Comparison of ENCODE assay signal across 1 cellular context in the genomic region with DNA sequence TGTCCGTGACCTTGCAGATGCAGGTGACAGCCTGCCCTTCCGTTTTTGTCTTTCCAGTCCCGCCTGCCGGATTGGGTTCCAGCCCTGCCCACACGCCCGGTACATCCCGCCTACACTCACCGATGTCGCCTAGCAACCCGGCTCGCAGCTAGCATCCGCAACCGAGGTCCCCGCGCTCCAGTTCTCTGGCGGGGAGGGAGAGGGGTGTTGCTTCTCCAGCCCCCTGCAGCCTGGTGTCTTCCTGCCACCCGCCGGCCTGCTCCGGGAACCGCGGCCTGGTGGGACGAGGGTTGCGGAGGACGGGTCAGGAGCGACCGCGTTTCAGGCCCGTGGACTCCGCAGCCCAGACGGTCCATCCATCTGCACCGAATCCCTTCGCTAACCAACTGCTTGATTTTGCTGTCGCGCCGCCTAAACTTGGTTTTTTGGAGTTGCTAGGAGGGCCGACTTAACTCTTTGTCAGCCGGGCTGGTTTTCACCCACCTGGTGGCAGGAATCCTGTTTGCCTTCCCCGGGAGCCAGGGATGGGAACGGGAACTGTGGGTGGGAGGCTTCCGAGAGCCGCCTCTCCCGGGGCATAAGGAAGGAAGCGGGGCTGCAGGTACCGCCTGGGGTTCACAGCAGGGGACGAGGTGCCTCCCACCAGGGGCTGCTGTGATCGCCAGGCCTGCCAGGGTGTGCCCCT.
TF ChIP-seq lines count a peak whose summit lies in the region.

No MANE protein-coding gene starts in this region.

TF ChIP-seq in HEK293, 187 proteins besides CTCF, POLR2A, EP300 and RAD21 (continued from another document):
- TF ChIP-seq, protein P1, sequence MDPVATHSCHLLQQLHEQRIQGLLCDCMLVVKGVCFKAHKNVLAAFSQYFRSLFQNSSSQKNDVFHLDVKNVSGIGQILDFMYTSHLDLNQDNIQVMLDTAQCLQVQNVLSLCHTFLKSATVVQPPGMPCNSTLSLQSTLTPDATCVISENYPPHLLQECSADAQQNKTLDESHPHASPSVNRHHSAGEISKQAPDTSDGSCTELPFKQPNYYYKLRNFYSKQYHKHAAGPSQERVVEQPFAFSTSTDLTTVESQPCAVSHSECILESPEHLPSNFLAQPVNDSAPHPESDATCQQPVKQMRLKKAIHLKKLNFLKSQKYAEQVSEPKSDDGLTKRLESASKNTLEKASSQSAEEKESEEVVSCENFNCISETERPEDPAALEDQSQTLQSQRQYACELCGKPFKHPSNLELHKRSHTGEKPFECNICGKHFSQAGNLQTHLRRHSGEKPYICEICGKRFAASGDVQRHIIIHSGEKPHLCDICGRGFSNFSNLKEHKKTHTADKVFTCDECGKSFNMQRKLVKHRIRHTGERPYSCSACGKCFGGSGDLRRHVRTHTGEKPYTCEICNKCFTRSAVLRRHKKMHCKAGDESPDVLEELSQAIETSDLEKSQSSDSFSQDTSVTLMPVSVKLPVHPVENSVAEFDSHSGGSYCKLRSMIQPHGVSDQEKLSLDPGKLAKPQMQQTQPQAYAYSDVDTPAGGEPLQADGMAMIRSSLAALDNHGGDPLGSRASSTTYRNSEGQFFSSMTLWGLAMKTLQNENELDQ (tag by site-specific recombination; IDR thresholded peaks at IDR 0.05; ENCODE audit: low read depth), result no peak
- TF ChIP-seq ZNF292 (tag by site-specific recombination; IDR thresholded peaks at IDR 0.05; ENCODE audit: borderline replicate concordance, low read depth) (no peak), ZNF677 (tag by site-specific recombination; IDR thresholded peaks at IDR 0.05) (no peak), ZNF621 (tag by site-specific recombination; IDR thresholded peaks at IDR 0.05) (no peak), ZNF48 (tag by site-specific recombination; IDR thresholded peaks at IDR 0.05) (no peak), GLI2 (tag by site-specific recombination; IDR thresholded peaks at IDR 0.05; ENCODE audit: borderline replicate concordance, low read depth) (no peak), ZBTB21 (tag by site-specific recombination; IDR thresholded peaks at IDR 0.05) (no peak), ZBTB17 (tag by site-specific recombination; IDR thresholded peaks at IDR 0.05) (no peak), GLIS1 (tag by site-specific recombination; IDR thresholded peaks at IDR 0.05) (peak; percentile 69; the same call in 1 of the 2 replicates), ZNF510 (tag by site-specific recombination; IDR thresholded peaks at IDR 0.05; ENCODE audit: insufficient replicate concordance) (no peak), SP3 (tag by site-specific recombination; IDR thresholded peaks at IDR 0.05) (no peak), ZNF792 (tag by site-specific recombination; IDR thresholded peaks at IDR 0.05) (no peak), ZNF623 (tag by site-specific recombination; IDR thresholded peaks at IDR 0.05) (no peak), ZNF223 (tag by site-specific recombination; IDR thresholded peaks at IDR 0.05) (no peak), ZFP69B (tag by site-specific recombination; IDR thresholded peaks at IDR 0.05) (no peak), ZNF544 (tag by site-specific recombination; IDR thresholded peaks at IDR 0.05) (no peak), ZXDB (tag by site-specific recombination; IDR thresholded peaks at IDR 0.05) (no peak), ZNF202 (tag by site-specific recombination; IDR thresholded peaks at IDR 0.05; ENCODE audit: borderline replicate concordance) (no peak), ZNF2 (tag by site-specific recombination; IDR thresholded peaks at IDR 0.05) (no peak), ZNF10 (tag by site-specific recombination; IDR thresholded peaks at IDR 0.05) (no peak), SCRT2 (tag by site-specific recombination; IDR thresholded peaks at IDR 0.05) (no peak), ZFHX2 (tag by site-specific recombination; conservative IDR thresholded peaks at IDR 0.05) (peak; percentile 87), EGR2 (tag by site-specific recombination; IDR thresholded peaks at IDR 0.05; ENCODE audit: low read depth) (peak; percentile 68; the same call in 1 of the 2 replicates), KLF16 (tag by site-specific recombination; IDR thresholded peaks at IDR 0.05) (no peak), ZNF16 (tag by site-specific recombination; IDR thresholded peaks at IDR 0.05; ENCODE audit: low read depth) (no peak), PRDM1 (tag by site-specific recombination; IDR thresholded peaks at IDR 0.05) (no peak), ZSCAN30 (tag by site-specific recombination; IDR thresholded peaks at IDR 0.05) (no peak), ZNF366 (tag by site-specific recombination; conservative IDR thresholded peaks at IDR 0.05) (no peak), ZNF560 (tag by site-specific recombination; IDR thresholded peaks at IDR 0.05; ENCODE audit: borderline replicate concordance) (no peak)
- TF ChIP-seq, protein P2, sequence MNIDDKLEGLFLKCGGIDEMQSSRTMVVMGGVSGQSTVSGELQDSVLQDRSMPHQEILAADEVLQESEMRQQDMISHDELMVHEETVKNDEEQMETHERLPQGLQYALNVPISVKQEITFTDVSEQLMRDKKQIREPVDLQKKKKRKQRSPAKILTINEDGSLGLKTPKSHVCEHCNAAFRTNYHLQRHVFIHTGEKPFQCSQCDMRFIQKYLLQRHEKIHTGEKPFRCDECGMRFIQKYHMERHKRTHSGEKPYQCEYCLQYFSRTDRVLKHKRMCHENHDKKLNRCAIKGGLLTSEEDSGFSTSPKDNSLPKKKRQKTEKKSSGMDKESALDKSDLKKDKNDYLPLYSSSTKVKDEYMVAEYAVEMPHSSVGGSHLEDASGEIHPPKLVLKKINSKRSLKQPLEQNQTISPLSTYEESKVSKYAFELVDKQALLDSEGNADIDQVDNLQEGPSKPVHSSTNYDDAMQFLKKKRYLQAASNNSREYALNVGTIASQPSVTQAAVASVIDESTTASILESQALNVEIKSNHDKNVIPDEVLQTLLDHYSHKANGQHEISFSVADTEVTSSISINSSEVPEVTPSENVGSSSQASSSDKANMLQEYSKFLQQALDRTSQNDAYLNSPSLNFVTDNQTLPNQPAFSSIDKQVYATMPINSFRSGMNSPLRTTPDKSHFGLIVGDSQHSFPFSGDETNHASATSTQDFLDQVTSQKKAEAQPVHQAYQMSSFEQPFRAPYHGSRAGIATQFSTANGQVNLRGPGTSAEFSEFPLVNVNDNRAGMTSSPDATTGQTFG (tag by site-specific recombination; IDR thresholded peaks at IDR 0.05; ENCODE audit: borderline replicate concordance), result no peak
